14 cellular contexts compared by ENCODE assay signal in the genomic region with DNA sequence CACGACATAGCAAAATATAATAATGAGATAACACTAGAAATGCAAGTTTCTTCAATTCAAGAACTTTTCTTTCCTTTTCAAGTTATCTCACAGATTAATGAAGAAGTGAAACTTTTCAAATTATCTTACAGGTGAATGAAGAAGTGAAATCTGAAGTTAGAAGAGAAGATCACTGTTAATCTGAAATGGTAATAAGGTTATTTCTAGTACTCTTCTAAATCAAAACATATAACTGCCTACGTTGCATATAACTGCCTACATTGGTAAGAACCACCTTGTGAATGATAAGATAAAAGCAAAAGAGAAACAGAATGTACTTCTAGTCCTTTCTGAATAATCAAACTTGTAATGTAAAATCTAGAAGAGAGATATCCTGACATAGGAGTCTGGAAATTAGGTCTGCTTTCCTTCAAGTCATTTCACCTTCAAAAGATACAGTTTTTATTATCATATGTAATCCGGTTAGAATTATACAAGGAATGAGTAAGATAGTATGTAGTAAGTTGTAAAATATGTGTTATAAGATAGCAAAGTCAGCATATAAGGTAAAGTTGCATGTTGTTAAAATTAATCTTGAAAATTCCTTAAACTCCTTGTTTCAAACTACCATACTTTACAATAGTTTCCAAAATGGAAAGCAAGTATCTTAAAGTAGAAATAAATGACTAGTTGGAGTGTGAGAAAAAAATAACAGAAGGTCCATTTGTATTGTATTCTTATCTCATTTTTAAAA.
DNase-seq lines count a peak whose midpoint lies in the region; ATAC-seq, FAIRE-seq and TF ChIP-seq lines count a peak whose summit lies in the region.
"Had no signal": no experiment of that assay in that cellular context is flagged by ENCODE, and none has a peak within 500 bp of the region (broad histone marks: within the 10 kb centered on the region; RNA-seq: fewer than 3 reads in every experiment).

No MANE protein-coding gene starts in this region.

- H2BK5ac ChIP-seq in IMR-90 (ENCODE audit: low read depth, low read length, poor library complexity, severe bottlenecking): no peak overlapping the region

- H3K79me1 ChIP-seq in IMR-90 (ENCODE audit: low read depth in 1 of 2, low read length in 2 of 2): no peaks in the 10 kb centered on the region

- H2AFZ ChIP-seq in IMR-90 (replicated peaks; ENCODE audit: low read length, poor library complexity) (no peak overlapping the region), K562 (ENCODE audit: low read depth, low read length) (no peak overlapping the region)

- no peak overlapping the region for H2BK15ac ChIP-seq in IMR-90 (ENCODE audit: low read depth, low read length)

- H3K4me2 ChIP-seq in DOHH2 (ENCODE audit: low read length) (peak overlapping the region; percentile 21), IMR-90 (ENCODE audit: low read depth, low read length) (no peak overlapping the region), K562 (ENCODE audit: insufficient read depth, low read length) (no peak overlapping the region)
- H3K4me2 ChIP-seq: BLaER1 treated with 17β-estradiol and CSF1 and Interleukin-3, amounts not matched to agents 10 nM and 100 nM had no signal

- H3K27ac ChIP-seq in DOHH2 (ENCODE audit: low read depth, low read length) (peak overlapping the region; percentile 62), IMR-90 (ENCODE audit: insufficient read depth, low read length) (no peak overlapping the region), K562 (ENCODE audit: extremely low read depth, low read depth, low read length) (no peak overlapping the region)
- H3K27ac ChIP-seq: BLaER1 treated with 17β-estradiol and CSF1 and Interleukin-3, amounts not matched to agents 10 nM and 100 nM had no signal

- no peaks in the 10 kb centered on the region for H3K27me3 Mint-ChIP-seq in T-helper 17 cell
- H3K27me3 Mint-ChIP-seq: CD4-positive, CD25-positive, alpha-beta regulatory T cell had no signal

- intact Hi-C loops in IMR-90 (cut with micrococcal nuclease) (no loop called here), K562 (cut with micrococcal nuclease) (no loop called here), lower leg skin (cut with DNase I; ENCODE audit: low total_unique reads) (no loop called here)

- H3F3A ChIP-seq in DOHH2 (ENCODE audit: control insufficient read depth, insufficient read depth): peaks cover 3% of the 10 kb centered on the region; the same call in 1 of the 2 replicates

- WGBS in IMR-90 (ENCODE audit: extremely low coverage in 2 of 2, insufficient read length in 1 of 2), 2 experiments: 100% methylated on average over 1 of the region's 3 CpGs; no CpG with 5 or more reads in 1 of the 2 experiments
- 0% methylated on average over 3 of the region's 3 CpGs for WGBS in K562 (ENCODE audit: insufficient coverage, low coverage, missing lambda C conversion rate)
- WGBS in lower leg skin, 2 donors: 92 to 93% methylated on average over 3 of the region's 3 CpGs

- in situ Hi-C loops in IMR-90 (cut with MboI; ENCODE audit: low sequenced_read_pairs): no loop called here
- in situ Hi-C loops in K562 (cut with MboI): no loop called here

- H2AK9ac ChIP-seq in IMR-90 (replicated peaks; ENCODE audit: low read depth, low read length, poor library complexity): no peak overlapping the region

- TF ChIP-seq EP300 in K562 (IDR thresholded peaks at IDR 0.05; ENCODE audit: low read length): no peak

- H4K91ac ChIP-seq in IMR-90 (ENCODE audit: insufficient read depth, low read depth, low read length): no peak overlapping the region

- CTCF ChIA-PET in IMR-90 (lab: Yijun Ruan, JAX) (no interaction called here), K562 (lab: Yijun Ruan, JAX; ENCODE audit: low intra/inter-chr PET ratio) (no interaction called here)

- no peak overlapping the region for H3K4me3 Mint-ChIP-seq in T-helper 17 cell
- H3K4me3 Mint-ChIP-seq: CD4-positive, CD25-positive, alpha-beta regulatory T cell had no signal

- H3K27ac Mint-ChIP-seq in T-helper 17 cell: no peak overlapping the region
- H3K27ac Mint-ChIP-seq: CD4-positive, CD25-positive, alpha-beta regulatory T cell had no signal

- H3K9me3 ChIP-seq in DOHH2 (ENCODE audit: control insufficient read depth, insufficient read depth, low read length) (peaks cover 3% of the 10 kb centered on the region; the same call in 1 of the 2 replicates), IMR-90 (ENCODE audit: control insufficient read depth, insufficient read depth, low read length) (no peaks in the 10 kb centered on the region; the same call in 1 of the 2 replicates), K562 (replicated peaks; ENCODE audit: control insufficient read depth, insufficient read depth, low read depth, low read length) (0 out of 2 replicates have a peak, but pooled peaks cover 1% of the 10 kb centered on the region), T-helper 17 cell (ENCODE audit: control insufficient read depth, low read length, poor library complexity, severe bottlenecking) (no peaks in the 10 kb centered on the region)
- H3K9me3 ChIP-seq: HAP-1 had no signal

- no peak for ATAC-seq in IMR-90 (ENCODE audit: low read depth)
- no peak for ATAC-seq in K562
- no peak for ATAC-seq in GM18907 (IDR thresholded peaks at IDR 0.05; ENCODE audit: unreplicated experiment)
- no peak for ATAC-seq in T-helper 17 cell

- no peak overlapping the region for H4K8ac ChIP-seq in IMR-90 (ENCODE audit: low read depth in 2 of 2, low read length in 2 of 2)

- no peak overlapping the region for H3K18ac ChIP-seq in IMR-90 (ENCODE audit: low read depth, low read length)

- TF ChIP-seq RAD21 in IMR-90 (IDR thresholded peaks at IDR 0.05; ENCODE audit: low read length) (no peak), K562 (CRISPR knock-in tag; conservative IDR thresholded peaks at IDR 0.05 in 1 of 2, IDR thresholded peaks at IDR 0.05 in 1 of 2) (no peak)

- dilution Hi-C loops in IMR-90 (cut with HindIII; ENCODE audit: low sequenced_read_pairs, unreplicated experiment): no loop called here

- H3K79me2 ChIP-seq in DOHH2 (ENCODE audit: control insufficient read depth, low read length) (no peaks in the 10 kb centered on the region), K562 (ENCODE audit: control insufficient read depth, insufficient read depth, low read length) (no peaks in the 10 kb centered on the region)

- H3K27me3 ChIP-seq in DOHH2 (ENCODE audit: control insufficient read depth, low read length): no peaks in the 10 kb centered on the region
- no peaks in the 10 kb centered on the region for H3K27me3 ChIP-seq in IMR-90 (ENCODE audit: control insufficient read depth, insufficient read depth, low read length)
- no peaks in the 10 kb centered on the region for H3K27me3 ChIP-seq in K562 (ENCODE audit: control insufficient read depth in 2 of 2, insufficient read depth in 2 of 2, low read length in 2 of 2)
- H3K27me3 ChIP-seq: BLaER1 treated with 17β-estradiol and CSF1 and Interleukin-3, amounts not matched to agents 10 nM and 100 nM had no signal

- no peaks in the 10 kb centered on the region for H3K9me2 ChIP-seq in DOHH2 (replicated peaks; ENCODE audit: control insufficient read depth, low read length)

- no TSS peak for BruUV-seq in IMR-90 (replicated peaks; lab: Mats Ljungman, UMichigan)
- no TSS peak for BruUV-seq in K562 (replicated peaks; lab: Mats Ljungman, UMichigan)

- H3K9ac ChIP-seq in IMR-90 (ENCODE audit: low read depth, low read length) (no peak overlapping the region), K562 (ENCODE audit: insufficient read depth in 1 of 2, low read depth in 2 of 2, low read length in 2 of 2) (no peak overlapping the region)
- H3K9ac ChIP-seq: BLaER1 treated with 17β-estradiol and CSF1 and Interleukin-3, amounts not matched to agents 10 nM and 100 nM had no signal

- DNase-seq in IMR-90 (no peak), K562 (ENCODE audit: extremely low read depth in 1 of 4, low spot score in 3 of 4) (no peak), lower leg skin (ENCODE audit: low spot score in 2 of 2) (no peak), T-helper 17 cell (no peak)
- DNase-seq: AML-193; Calu3; CD4-positive, CD25-positive, alpha-beta regulatory T cell; DMS79 treated with DMSO at 0.1 percent for 48 hours; GDM1; GOT3 had no signal

- POLR2A ChIA-PET in IMR-90 (lab: Charles Lee; ENCODE audit: unreplicated experiment) (no interaction called here), K562 (lab: Yijun Ruan, JAX) (no interaction called here)

- TF ChIP-seq CTCF in DOHH2 (IDR thresholded peaks at IDR 0.05; ENCODE audit: low read depth, low read length, poor library complexity, severe bottlenecking): no peak
- TF ChIP-seq CTCF in IMR-90 (conservative IDR thresholded peaks at IDR 0.05; ENCODE audit: low read depth, low read length): no peak
- TF ChIP-seq CTCF in K562 (IDR thresholded peaks at IDR 0.05 in 2 of 3, conservative IDR thresholded peaks at IDR 0.05 in 1 of 3; ENCODE audit: insufficient read depth in 2 of 3, low read depth in 1 of 3, low read length in 3 of 3): no peak
- TF ChIP-seq CTCF in lower leg skin (IDR thresholded peaks at IDR 0.05): no peak

- no peak for FAIRE-seq in K562 (lab: Jason Lieb, UNC)

- H3K23ac ChIP-seq in IMR-90 (ENCODE audit: low read depth, low read length): no peak overlapping the region

- peak overlapping the region; percentile 16; the same call in 1 of the 2 replicates for H3K4me3 ChIP-seq in DOHH2 (ENCODE audit: low read length)
- H3K4me3 ChIP-seq in IMR-90 (ENCODE audit: insufficient read depth, low read depth, low read length): no peak overlapping the region
- H3K4me3 ChIP-seq in K562: no peak overlapping the region
- H3K4me3 ChIP-seq in lower leg skin (ENCODE audit: low read depth, poor library complexity, severe bottlenecking): no peak overlapping the region
- H3K4me3 ChIP-seq: BLaER1 treated with 17β-estradiol and CSF1 and Interleukin-3, amounts not matched to agents 10 nM and 100 nM; HAP-1 had no signal

- no peaks in the 10 kb centered on the region for H3K36me3 Mint-ChIP-seq in T-helper 17 cell (ENCODE audit: low read depth)
- H3K36me3 Mint-ChIP-seq: CD4-positive, CD25-positive, alpha-beta regulatory T cell had no signal

- no peak overlapping the region for H2AK5ac ChIP-seq in IMR-90 (ENCODE audit: low read depth, low read length)

- H3K36me3 ChIP-seq in DOHH2 (ENCODE audit: control insufficient read depth, low read length) (no peaks in the 10 kb centered on the region), IMR-90 (ENCODE audit: control insufficient read depth, insufficient read depth, low read length) (no peaks in the 10 kb centered on the region), K562 (ENCODE audit: control insufficient read depth, insufficient read depth, low read length) (no peaks in the 10 kb centered on the region)
- H3K36me3 ChIP-seq: HAP-1 had no signal

- no peaks in the 10 kb centered on the region for H3K9me1 ChIP-seq in IMR-90 (ENCODE audit: insufficient read depth, low read length)
- H3K9me1 ChIP-seq in K562 (ENCODE audit: control insufficient read depth, insufficient read depth, low read length): no peaks in the 10 kb centered on the region

- H4K5ac ChIP-seq in IMR-90 (ENCODE audit: low read depth, low read length): no peak overlapping the region

- no peak overlapping the region for H3K56ac ChIP-seq in IMR-90 (ENCODE audit: extremely low read depth, insufficient read depth, low read length)

- no peak overlapping the region for H2BK120ac ChIP-seq in IMR-90 (ENCODE audit: low read depth, low read length)

- H3K4me1 ChIP-seq in DOHH2 (ENCODE audit: control insufficient read depth, low read length) (peaks cover 47% of the 10 kb centered on the region), IMR-90 (ENCODE audit: control insufficient read depth, insufficient read depth, low read length) (0 out of 2 replicates have a peak, but pooled peaks cover 2% of the 10 kb centered on the region), K562 (replicated peaks in 1 of 2; ENCODE audit: control insufficient read depth in 2 of 2, insufficient read depth in 2 of 2, low read length in 2 of 2) (no peaks in the 10 kb centered on the region)
- H3K4me1 ChIP-seq: BLaER1 treated with 17β-estradiol and CSF1 and Interleukin-3, amounts not matched to agents 10 nM and 100 nM; HAP-1 had no signal

- H4K20me1 ChIP-seq in DOHH2 (ENCODE audit: control insufficient read depth, insufficient read depth, low read depth, low read length) (no peaks in the 10 kb centered on the region), IMR-90 (ENCODE audit: insufficient read depth, low read length) (no peaks in the 10 kb centered on the region), K562 (replicated peaks; ENCODE audit: control insufficient read depth, insufficient read depth, low read length) (no peaks in the 10 kb centered on the region)
- H4K20me1 ChIP-seq: BLaER1 treated with 17β-estradiol and CSF1 and Interleukin-3, amounts not matched to agents 10 nM and 100 nM had no signal

- no peak overlapping the region for H3K4ac ChIP-seq in IMR-90 (ENCODE audit: low read depth, low read length)

- no peak overlapping the region for H3K14ac ChIP-seq in IMR-90 (replicated peaks; ENCODE audit: low read depth, low read length)

- H3K4me1 Mint-ChIP-seq in T-helper 17 cell: no peaks in the 10 kb centered on the region
- H3K4me1 Mint-ChIP-seq: CD4-positive, CD25-positive, alpha-beta regulatory T cell had no signal

- TF ChIP-seq POLR2A in IMR-90 (IDR thresholded peaks at IDR 0.05; ENCODE audit: low read depth, low read length) (no peak), K562 (conservative IDR thresholded peaks at IDR 0.05) (no peak), lower leg skin (IDR thresholded peaks at IDR 0.05) (no peak)

- H2BK20ac ChIP-seq in IMR-90 (ENCODE audit: low read depth, low read length): no peak overlapping the region
